Comparison of ENCODE assay signal across 24 cellular contexts in the genomic region with DNA sequence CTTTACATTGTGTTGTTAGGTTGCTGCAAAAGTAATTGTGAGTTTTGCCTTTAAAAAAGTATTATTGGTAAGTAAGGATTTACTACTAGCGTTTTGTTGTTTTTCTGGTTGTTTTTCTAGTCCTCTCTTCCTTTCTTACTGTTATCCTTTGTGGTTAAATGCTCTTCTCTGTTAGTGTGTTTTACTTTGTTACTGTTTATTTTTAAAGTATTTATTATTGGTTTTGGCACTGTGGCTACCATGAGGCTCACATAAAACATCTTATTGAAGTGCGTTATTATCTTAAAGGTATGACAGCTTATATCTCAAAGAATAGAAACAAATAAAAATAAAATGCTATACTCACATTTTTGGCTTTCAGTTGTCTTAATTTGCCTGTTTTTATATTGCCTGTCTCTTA. TPM values are rescaled to one million over a fixed set of nuclear protein-coding genes. Genes with fewer than 3 reads are reported as not detected.
DNase-seq lines count a peak whose midpoint lies in the region; ATAC-seq and TF ChIP-seq lines count a peak whose summit lies in the region.
"Had no signal": no experiment of that assay in that cellular context is flagged by ENCODE, and none has a peak within 500 bp of the region (broad histone marks: within the 10 kb centered on the region; RNA-seq: fewer than 3 reads in every experiment).

No MANE protein-coding gene starts in this region.

- in situ Hi-C loops in IMR-90 (cut with MboI; ENCODE audit: low sequenced_read_pairs) = no loop called here
- in situ Hi-C loops in astrocyte of the spinal cord (cut with HindIII; ENCODE audit: low sequenced_read_pairs) = no loop called here

- no peak overlapping the region for H4K5ac ChIP-seq in IMR-90 (ENCODE audit: low read depth, low read length)

- POLR2A ChIA-PET in IMR-90 (lab: Charles Lee; ENCODE audit: unreplicated experiment) = no interaction called here

- peak; percentile 1 for DNase-seq in IMR-90
- DNase-seq in astrocyte of the spinal cord (ENCODE audit: low read depth, low spot score) = peak; percentile 10
- DNase-seq in naive B cell = no peak
- no peak for DNase-seq in RKO (ENCODE audit: low spot score)
- no peak for DNase-seq in middle frontal gyrus (ENCODE audit: extremely low spot score, low spot score)
- no peak for DNase-seq in NCI-H2196 (lab: John Stamatoyannopoulos, UW; ENCODE audit: unreplicated experiment)
- DNase-seq: ACHN; Caco-2; CD4-positive, alpha-beta memory T cell; DMS 273 treated with DMSO at 0.1 percent for 48 hours; DMS79 treated with DMSO at 0.1 percent for 48 hours; H9; Kasumi-1; MG63; NCI-H1092; NCI-H1436; NCI-H187 treated with DMSO at 0.1 percent for 48 hours; NCI-H524 treated with DMSO at 0.1 percent for 48 hours; NCI-H82 had no signal

- H2BK120ac ChIP-seq in IMR-90 (ENCODE audit: low read depth, low read length) = no peak overlapping the region

- no peak overlapping the region for H4K91ac ChIP-seq in IMR-90 (ENCODE audit: insufficient read depth, low read depth, low read length)

- H3K9ac ChIP-seq in IMR-90 (ENCODE audit: low read depth, low read length) = no peak overlapping the region
- H3K9ac ChIP-seq: BLaER1 treated with 17β-estradiol and CSF1 and Interleukin-3, amounts not matched to agents 10 nM and 100 nM had no signal

- H3K27ac Mint-ChIP-seq in naive B cell = peak overlapping the region in 4 of 6 donors; percentile 33 to 76 (median 53)

- dilution Hi-C loops in IMR-90 (cut with HindIII; ENCODE audit: low sequenced_read_pairs, unreplicated experiment) = no loop called here

- H3K9me3 Mint-ChIP-seq in naive B cell = peaks cover 0 to 22% (median 12%) of the 10 kb centered on the region in 7 donors

- H3K79me1 ChIP-seq in IMR-90 (ENCODE audit: low read depth in 1 of 2, low read length in 2 of 2) = peaks cover 23 to 29% of the 10 kb centered on the region in 2 experiments

- no peak overlapping the region for H2BK20ac ChIP-seq in IMR-90 (ENCODE audit: low read depth, low read length)

- intact Hi-C loops in IMR-90 (cut with micrococcal nuclease) = no loop called here

- no peak overlapping the region for H4K8ac ChIP-seq in IMR-90 (ENCODE audit: low read depth in 2 of 2, low read length in 2 of 2)

- H3K4me3 Mint-ChIP-seq in naive B cell = no peak overlapping the region
- H3K4me3 Mint-ChIP-seq: CD4-positive, alpha-beta memory T cell; H9 had no signal

- H3K27ac ChIP-seq in DOHH2 (ENCODE audit: low read depth, low read length) (no peak overlapping the region), IMR-90 (ENCODE audit: insufficient read depth, low read length) (no peak overlapping the region)
- H3K27ac ChIP-seq: BLaER1 treated with 17β-estradiol and CSF1 and Interleukin-3, amounts not matched to agents 10 nM and 100 nM had no signal

- no peak overlapping the region for H3K14ac ChIP-seq in IMR-90 (replicated peaks; ENCODE audit: low read depth, low read length)

- peaks cover 95% of the 10 kb centered on the region for H3K79me2 ChIP-seq in DOHH2 (ENCODE audit: control insufficient read depth, low read length)

- H3K4ac ChIP-seq in IMR-90 (ENCODE audit: low read depth, low read length) = no peak overlapping the region

- no peak overlapping the region for H3K18ac ChIP-seq in IMR-90 (ENCODE audit: low read depth, low read length)

- WGBS in IMR-90 (ENCODE audit: extremely low coverage in 2 of 2, insufficient read length in 1 of 2), 2 experiments = no CpG with 5 or more reads among the region's 2 CpGs

- H3K9me3 ChIP-seq in DOHH2 (ENCODE audit: control insufficient read depth, insufficient read depth, low read length) (no peaks in the 10 kb centered on the region), IMR-90 (ENCODE audit: control insufficient read depth, insufficient read depth, low read length) (no peaks in the 10 kb centered on the region)
- H3K9me3 ChIP-seq: Caco-2 had no signal

- H2AK5ac ChIP-seq in IMR-90 (ENCODE audit: low read depth, low read length) = no peak overlapping the region

- TF ChIP-seq RAD21 in IMR-90 (IDR thresholded peaks at IDR 0.05; ENCODE audit: low read length) = no peak

- H3K4me1 ChIP-seq in DOHH2 (ENCODE audit: control insufficient read depth, low read length) (peaks cover 29% of the 10 kb centered on the region), IMR-90 (ENCODE audit: control insufficient read depth, insufficient read depth, low read length) (no peaks in the 10 kb centered on the region)
- H3K4me1 ChIP-seq: Caco-2 had no signal

- H3K27me3 Mint-ChIP-seq in naive B cell = no peaks in the 10 kb centered on the region
- H3K27me3 Mint-ChIP-seq: CD4-positive, alpha-beta memory T cell had no signal

- H3F3A ChIP-seq in DOHH2 (ENCODE audit: control insufficient read depth, insufficient read depth) = no peaks in the 10 kb centered on the region

- TF ChIP-seq CTCF in DOHH2 (IDR thresholded peaks at IDR 0.05; ENCODE audit: low read depth, low read length, poor library complexity, severe bottlenecking) (no peak), IMR-90 (conservative IDR thresholded peaks at IDR 0.05; ENCODE audit: low read depth, low read length) (no peak), astrocyte of the spinal cord (IDR thresholded peaks at IDR 0.05; ENCODE audit: low read depth, low read length) (no peak)

- 0 out of 2 replicates have a peak, but pooled peaks cover 2% of the 10 kb centered on the region for H3K9me1 ChIP-seq in IMR-90 (ENCODE audit: insufficient read depth, low read length)

- no peak overlapping the region for H2AFZ ChIP-seq in IMR-90 (replicated peaks; ENCODE audit: low read length, poor library complexity)

- H3K56ac ChIP-seq in IMR-90 (ENCODE audit: extremely low read depth, insufficient read depth, low read length) = no peak overlapping the region

- ATAC-seq in IMR-90 (ENCODE audit: low read depth) (peak; percentile 11; the same call in 1 of the 2 replicates), naive B cell (ENCODE audit: low read depth in 2 of 2) (no peak), HG03097 (IDR thresholded peaks at IDR 0.05; ENCODE audit: low FRiP score, unreplicated experiment) (no peak)
- ATAC-seq: GM12878, Panc1 had no signal

- H3K4me1 Mint-ChIP-seq in naive B cell = peaks cover 38 to 70% (median 67%) of the 10 kb centered on the region in 3 donors

- no peak overlapping the region for H3K23ac ChIP-seq in IMR-90 (ENCODE audit: low read depth, low read length)

- BruUV-seq in IMR-90 (replicated peaks; lab: Mats Ljungman, UMichigan) = no TSS peak

- H3K36me3 ChIP-seq in DOHH2 (ENCODE audit: control insufficient read depth, low read length) (peaks cover 7% of the 10 kb centered on the region), IMR-90 (ENCODE audit: control insufficient read depth, insufficient read depth, low read length) (no peaks in the 10 kb centered on the region)
- H3K36me3 ChIP-seq: MG63 had no signal

- no peaks in the 10 kb centered on the region for H3K9me2 ChIP-seq in DOHH2 (replicated peaks; ENCODE audit: control insufficient read depth, low read length)

- no peak for TF ChIP-seq POLR2A in IMR-90 (IDR thresholded peaks at IDR 0.05; ENCODE audit: low read depth, low read length)

- peaks cover 18 to 27% of the 10 kb centered on the region in 2 donors for H3K36me3 Mint-ChIP-seq in naive B cell

- no peak overlapping the region for H3K4me3 ChIP-seq in DOHH2 (ENCODE audit: low read length)
- no peak overlapping the region for H3K4me3 ChIP-seq in IMR-90 (ENCODE audit: insufficient read depth, low read depth, low read length)
- no peak overlapping the region for H3K4me3 ChIP-seq in astrocyte of the spinal cord (ENCODE audit: low read depth, low read length)
- H3K4me3 ChIP-seq: BLaER1 treated with 17β-estradiol and CSF1 and Interleukin-3, amounts not matched to agents 10 nM and 100 nM; GM12878; MG63 had no signal

- H2BK15ac ChIP-seq in IMR-90 (ENCODE audit: low read depth, low read length) = no peak overlapping the region

- peak overlapping the region; percentile 24 for H3K4me2 ChIP-seq in DOHH2 (ENCODE audit: low read length)
- no peak overlapping the region for H3K4me2 ChIP-seq in IMR-90 (ENCODE audit: low read depth, low read length)
- H3K4me2 ChIP-seq: BLaER1 treated with 17β-estradiol and CSF1 and Interleukin-3, amounts not matched to agents 10 nM and 100 nM had no signal

- H4K20me1 ChIP-seq in DOHH2 (ENCODE audit: control insufficient read depth, insufficient read depth, low read depth, low read length) (no peaks in the 10 kb centered on the region), IMR-90 (ENCODE audit: insufficient read depth, low read length) (no peaks in the 10 kb centered on the region; the same call in 1 of the 2 replicates)

- no peak overlapping the region for H2AK9ac ChIP-seq in IMR-90 (replicated peaks; ENCODE audit: low read depth, low read length, poor library complexity)

- H3K27me3 ChIP-seq in DOHH2 (ENCODE audit: control insufficient read depth, low read length) = no peaks in the 10 kb centered on the region
- H3K27me3 ChIP-seq in IMR-90 (ENCODE audit: control insufficient read depth, insufficient read depth, low read length) = no peaks in the 10 kb centered on the region
- H3K27me3 ChIP-seq: BLaER1 treated with 17β-estradiol and CSF1 and Interleukin-3, amounts not matched to agents 10 nM and 100 nM; MG63 had no signal

- H2BK5ac ChIP-seq in IMR-90 (ENCODE audit: low read depth, low read length, poor library complexity, severe bottlenecking) = no peak overlapping the region

- CTCF ChIA-PET in IMR-90 (lab: Yijun Ruan, JAX) = no interaction called here

TF ChIP-seq in IMR-90, 13 proteins besides CTCF, POLR2A, EP300 and RAD21:
- TF ChIP-seq SMC3 (IDR thresholded peaks at IDR 0.05; ENCODE audit: low read depth, low read length) (no peak), BHLHE40 (IDR thresholded peaks at IDR 0.05; ENCODE audit: low read depth, low read length) (no peak), CEBPB (IDR thresholded peaks at IDR 0.05; ENCODE audit: low read depth, low read length) (no peak), MAFK (IDR thresholded peaks at IDR 0.05; ENCODE audit: low read depth, low read length) (no peak), ELK1 (IDR thresholded peaks at IDR 0.05; ENCODE audit: borderline replicate concordance, low read depth, low read length) (no peak)

RNA-seq across cellular contexts. Expression of gene DMXL1, which starts 17.6 kb away (rescaled TPM):
- 21.5 and 38.0 TPM in 2 replicates for total RNA-seq in IMR-90 (2012; rRNA removed)
- 6.6 and 8.1 TPM in 2 replicates for polyA plus RNA-seq in IMR-90 (2012; rRNA removed)
- polyA plus RNA-seq in IMR-90 (2012; cell fraction: cytosol; rRNA removed) = 0.99 and 1.6 TPM in 2 replicates
- polyA plus RNA-seq in IMR-90 (2012; cell fraction: nucleus; rRNA removed; ENCODE audit: low replicate concordance) = 1.4 and 12.8 TPM in 2 replicates
- 10 to 100 TPM; 52.7 to 78.5 (median 69.0) TPM for polyA plus RNA-seq in naive B cell (ENCODE audit: low read depth in 6 of 6)

Comparison
In these comparisons a context has a peak if more than half of its experiments do, and no peak if none do; other contexts are left out.
1. DNase-seq: peak in IMR-90 (single experiment) and astrocyte of the spinal cord (single experiment); none in naive B cell (single experiment), RKO (single experiment), middle frontal gyrus (single experiment) and NCI-H2196 (single experiment).